ENCODE assay signal across 8 cellular contexts in the genomic region with DNA sequence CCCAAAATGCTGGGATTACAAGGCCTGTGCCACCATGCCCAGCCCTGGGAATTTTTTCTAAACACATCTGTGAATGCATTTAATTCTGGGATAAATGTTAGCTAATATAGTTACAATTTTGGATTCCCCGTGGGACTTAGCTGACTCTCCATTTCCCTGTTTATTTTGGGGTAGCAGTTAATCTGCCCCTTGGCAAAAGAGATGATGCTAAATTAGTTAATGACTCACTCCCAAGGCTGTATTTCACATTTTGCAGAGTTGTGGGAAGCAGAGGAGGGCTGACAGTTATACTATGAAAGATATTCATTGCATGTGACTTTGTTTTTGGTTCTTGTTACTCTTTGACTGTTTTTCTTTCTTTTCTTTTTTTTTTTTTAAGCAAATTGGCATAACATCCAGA. TPM values are rescaled to one million over a fixed set of nuclear protein-coding genes. Genes with fewer than 3 reads are reported as not detected.
DNase-seq lines count a peak whose midpoint lies in the region; ATAC-seq and TF ChIP-seq lines count a peak whose summit lies in the region.

No MANE protein-coding gene starts in this region.

- H3K27me3 ChIP-seq in aorta (ENCODE audit: control insufficient read depth in 1 of 2, insufficient read depth in 2 of 2, low read length in 1 of 2): no peaks in the 10 kb centered on the region
- H3K27me3 ChIP-seq in foreskin keratinocyte: no peaks in the 10 kb centered on the region

- peak overlapping the region in 1 of 2 donors; percentile 61 for H3K27ac ChIP-seq in aorta (ENCODE audit: low read depth in 1 of 2, low read length in 2 of 2)
- H3K27ac ChIP-seq in foreskin keratinocyte: no peak overlapping the region

- no peaks in the 10 kb centered on the region for H3K9me3 ChIP-seq in aorta (ENCODE audit: control insufficient read depth, low read length)

- ATAC-seq in stimulated activated naive CD8-positive, alpha-beta T cell treated with anti-CD3 and anti-CD28 coated beads, Interleukin-15, Interleukin-2, amounts not matched to agents 100 U/mL and 50 U/mL, for 24 hours: no peak
- no peak for ATAC-seq in activated CD8-positive, alpha-beta T cell treated with anti-CD3 and anti-CD28 coated beads for 36 hours
- ATAC-seq in aorta (ENCODE audit: low FRiP score): peak; percentile 79
- no peak for ATAC-seq in foreskin keratinocyte
- ATAC-seq in GM21515 (IDR thresholded peaks at IDR 0.05; ENCODE audit: unreplicated experiment): no peak

- intact Hi-C loops in activated CD8-positive, alpha-beta T cell treated with anti-CD3 and anti-CD28 coated beads for 36 hours (cut with micrococcal nuclease): no loop called here
- intact Hi-C loops in aorta (cut with DNase I): no loop called here

- no peak overlapping the region for H3K4me3 ChIP-seq in aorta (ENCODE audit: low read length in 2 of 2)

- H3K36me3 ChIP-seq in aorta (ENCODE audit: control insufficient read depth in 1 of 2, insufficient read depth in 2 of 2, low read length in 1 of 2): no peaks in the 10 kb centered on the region

- peaks cover 80% of the 10 kb centered on the region for H3K4me1 Mint-ChIP-seq in stimulated activated naive CD8-positive, alpha-beta T cell treated with anti-CD3 and anti-CD28 coated beads, Interleukin-15, Interleukin-2, amounts not matched to agents 100 ng/mL and 50 ng/mL, for 24 hours (ENCODE audit: low read depth)
- H3K4me1 Mint-ChIP-seq in activated CD8-positive, alpha-beta T cell treated with anti-CD3 and anti-CD28 coated beads for 36 hours (ENCODE audit: low read depth): peaks cover 64% of the 10 kb centered on the region
- peaks cover 18% of the 10 kb centered on the region for H3K4me1 Mint-ChIP-seq in glutamatergic neuron (ENCODE audit: low read depth, unreplicated experiment)

- no peaks in the 10 kb centered on the region for H3K27me3 Mint-ChIP-seq in stimulated activated naive CD8-positive, alpha-beta T cell treated with anti-CD3 and anti-CD28 coated beads, Interleukin-15, Interleukin-2, amounts not matched to agents 100 ng/mL and 50 ng/mL, for 24 hours
- no peaks in the 10 kb centered on the region for H3K27me3 Mint-ChIP-seq in activated CD8-positive, alpha-beta T cell treated with anti-CD3 and anti-CD28 coated beads for 36 hours
- peaks cover 16% of the 10 kb centered on the region for H3K27me3 Mint-ChIP-seq in glutamatergic neuron (ENCODE audit: unreplicated experiment)

- H3K4me3 Mint-ChIP-seq in stimulated activated naive CD8-positive, alpha-beta T cell treated with anti-CD3 and anti-CD28 coated beads, Interleukin-15, Interleukin-2, amounts not matched to agents 100 ng/mL and 50 ng/mL, for 24 hours: peak overlapping the region; percentile 97
- peak overlapping the region; percentile 87 for H3K4me3 Mint-ChIP-seq in activated CD8-positive, alpha-beta T cell treated with anti-CD3 and anti-CD28 coated beads for 36 hours
- H3K4me3 Mint-ChIP-seq in glutamatergic neuron (ENCODE audit: unreplicated experiment): peak overlapping the region; percentile 100

- TF ChIP-seq CTCF in activated CD8-positive, alpha-beta T cell treated with anti-CD3 and anti-CD28 coated beads for 36 hours (IDR thresholded peaks at IDR 0.05): no peak
- no peak for TF ChIP-seq CTCF in glutamatergic neuron (IDR thresholded peaks at IDR 0.05; ENCODE audit: partially characterized antibody, unreplicated experiment)
- TF ChIP-seq CTCF in foreskin keratinocyte (conservative IDR thresholded peaks at IDR 0.05): no peak

- H3K9me3 Mint-ChIP-seq in stimulated activated naive CD8-positive, alpha-beta T cell treated with anti-CD3 and anti-CD28 coated beads, Interleukin-15, Interleukin-2, amounts not matched to agents 100 ng/mL and 50 ng/mL, for 24 hours: no peaks in the 10 kb centered on the region
- no peaks in the 10 kb centered on the region for H3K9me3 Mint-ChIP-seq in activated CD8-positive, alpha-beta T cell treated with anti-CD3 and anti-CD28 coated beads for 36 hours
- peaks cover 17% of the 10 kb centered on the region for H3K9me3 Mint-ChIP-seq in glutamatergic neuron (ENCODE audit: unreplicated experiment)

- POLR2A ChIA-PET in activated CD8-positive, alpha-beta T cell treated with anti-CD3 and anti-CD28 coated beads for 36 hours (lab: Charles Lee): interaction anchor here (0.7 to 6.2 kb wide), 6 partner anchors 13 to 374 kb away, joined by 3 to 160 read pairs (median 4); a partner anchor contains a TSS

- peaks cover 0 to 6% of the 10 kb centered on the region in 2 donors for H3K4me1 ChIP-seq in aorta (ENCODE audit: control insufficient read depth in 1 of 2, insufficient read depth in 2 of 2, low read length in 2 of 2)
- peaks cover 40% of the 10 kb centered on the region for H3K4me1 ChIP-seq in foreskin keratinocyte

- peaks cover 75% of the 10 kb centered on the region for H3K36me3 Mint-ChIP-seq in stimulated activated naive CD8-positive, alpha-beta T cell treated with anti-CD3 and anti-CD28 coated beads, Interleukin-15, Interleukin-2, amounts not matched to agents 100 ng/mL and 50 ng/mL, for 24 hours (ENCODE audit: low read depth)
- peaks cover 68% of the 10 kb centered on the region for H3K36me3 Mint-ChIP-seq in activated CD8-positive, alpha-beta T cell treated with anti-CD3 and anti-CD28 coated beads for 36 hours (ENCODE audit: low read depth)
- H3K36me3 Mint-ChIP-seq in glutamatergic neuron (ENCODE audit: unreplicated experiment): peaks cover 4% of the 10 kb centered on the region

- no peak overlapping the region for H3K27ac Mint-ChIP-seq in stimulated activated naive CD8-positive, alpha-beta T cell treated with anti-CD3 and anti-CD28 coated beads, Interleukin-15, Interleukin-2, amounts not matched to agents 100 ng/mL and 50 ng/mL, for 24 hours
- no peak overlapping the region for H3K27ac Mint-ChIP-seq in activated CD8-positive, alpha-beta T cell treated with anti-CD3 and anti-CD28 coated beads for 36 hours
- no peak overlapping the region for H3K27ac Mint-ChIP-seq in glutamatergic neuron (ENCODE audit: unreplicated experiment)

- CTCF ChIA-PET in activated CD8-positive, alpha-beta T cell treated with anti-CD3 and anti-CD28 coated beads for 36 hours (lab: Charles Lee): interaction anchor here (0.6 to 6.8 kb wide), 2 partner anchors 8 to 21 kb away, joined by 3 to 67 read pairs; a partner anchor contains a TSS

- DNase-seq in stimulated activated naive CD8-positive, alpha-beta T cell treated with anti-CD3 and anti-CD28 coated beads, Interleukin-15, Interleukin-2, amounts not matched to agents 100 U/mL and 50 U/mL, for 24 hours: no peak
- DNase-seq in activated CD8-positive, alpha-beta T cell treated with anti-CD3 and anti-CD28 coated beads for 36 hours: no peak
- DNase-seq in glutamatergic neuron (no peak), aorta (no peak), foreskin keratinocyte (no peak), NCI-H2171 treated with DMSO at 0.1 percent for 48 hours (lab: John Stamatoyannopoulos, UW) (no peak)

- WGBS in aorta, 2 donors: 0% methylated on average over 1 of the region's 1 CpG

RNA-seq across cellular contexts. Expression of a gene that starts 3.2 kb away (rescaled TPM):
- total RNA-seq in activated CD8-positive, alpha-beta T cell treated with anti-CD3 and anti-CD28 coated beads for 36 hours: 100 to 1,000 TPM; 348 to 361 TPM
- 293 TPM for total RNA-seq in glutamatergic neuron (ENCODE audit: unreplicated experiment)
- total RNA-seq in aorta: 100 to 1,000 TPM in 1 of 2 donors, 10 to 100 TPM in 1; 55.7 to 119 TPM
- 100 to 1,000 TPM; 135 to 180 TPM for polyA plus RNA-seq in aorta
- 121 and 154 TPM in 2 replicates for total RNA-seq in foreskin keratinocyte
- 85.6 and 90.9 TPM in 2 replicates for polyA plus RNA-seq in foreskin keratinocyte

RNA-seq across cellular contexts. Expression of a gene that starts 22.9 kb away (rescaled TPM):
- 100 to 1,000 TPM; 150 to 156 TPM for total RNA-seq in activated CD8-positive, alpha-beta T cell treated with anti-CD3 and anti-CD28 coated beads for 36 hours
- total RNA-seq in glutamatergic neuron (ENCODE audit: unreplicated experiment): 60.5 TPM
- total RNA-seq in aorta: 100 to 1,000 TPM; 101 to 105 TPM
- polyA plus RNA-seq in aorta: 10 to 100 TPM; 35.7 to 51.3 TPM
- 113 and 116 TPM in 2 replicates for total RNA-seq in foreskin keratinocyte
- polyA plus RNA-seq in foreskin keratinocyte: 32.8 and 39.5 TPM in 2 replicates

RNA-seq across cellular contexts. Expression of a gene that starts 53.9 kb away (rescaled TPM):
- total RNA-seq in activated CD8-positive, alpha-beta T cell treated with anti-CD3 and anti-CD28 coated beads for 36 hours: 100 to 1,000 TPM; 131 to 135 TPM
- 17.7 TPM for total RNA-seq in glutamatergic neuron (ENCODE audit: unreplicated experiment)
- 10 to 100 TPM; 13.6 to 15.3 TPM for total RNA-seq in aorta
- polyA plus RNA-seq in aorta: 10 to 100 TPM; 44.7 to 85.1 TPM
- total RNA-seq in foreskin keratinocyte: 106 and 107 TPM in 2 replicates
- 153 and 167 TPM in 2 replicates for polyA plus RNA-seq in foreskin keratinocyte
